In genomic region chr12:118370601-118371000, GRCh38 we compare ENCODE assay signal across 9 cellular contexts. TPM values are rescaled to one million over a fixed set of nuclear protein-coding genes. Genes with fewer than 3 reads are reported as not detected.
A peak's percentile ranks its signal among the peaks of the same experiment; 100 is the strongest.
DNase-seq lines count a peak whose midpoint lies in the region; ATAC-seq and TF ChIP-seq lines count a peak whose summit lies in the region.
"Had no signal": no experiment of that assay in that cellular context is flagged by ENCODE, and none has a peak within 500 bp of the region (broad histone marks: within the 10 kb centered on the region; RNA-seq: fewer than 3 reads in every experiment).

No MANE protein-coding gene starts in this region.

- CTCF ChIA-PET in AG04450 (lab: Charles Lee) = interaction anchor here (0.8 to 1.9 kb wide), 5 partner anchors 7 to 206 kb away, joined by 4 to 10 read pairs (median 5); no protein-coding TSS in a partner anchor
- CTCF ChIA-PET in mammary epithelial cell (lab: Charles Lee; ENCODE audit: low non-redundant PET) = no interaction called here

- H3K9me3 ChIP-seq in AG04450 (ENCODE audit: control insufficient read depth, insufficient read depth, low read length) = peaks cover 2% of the 10 kb centered on the region; the same call in 1 of the 2 replicates
- no peaks in the 10 kb centered on the region for H3K9me3 ChIP-seq in HUES6 (ENCODE audit: control insufficient read depth, insufficient read depth, low read depth, low read length)
- H3K9me3 ChIP-seq in mammary epithelial cell (replicated peaks; ENCODE audit: insufficient read depth, low read length) = no peaks in the 10 kb centered on the region
- H3K9me3 ChIP-seq in muscle layer of duodenum (ENCODE audit: control insufficient read depth in 1 of 2, low read length in 2 of 2) = no peaks in the 10 kb centered on the region

- H3K4me2 ChIP-seq in mammary epithelial cell (ENCODE audit: insufficient read depth, low read depth, low read length) = peak overlapping the region; percentile 94

- peaks cover 68% of the 10 kb centered on the region for H3K79me2 ChIP-seq in mammary epithelial cell (ENCODE audit: insufficient read depth, low read length)

- TF ChIP-seq CTCF in AG04450 (IDR thresholded peaks at IDR 0.05; ENCODE audit: low read depth, low read length) (no peak), mammary epithelial cell (conservative IDR thresholded peaks at IDR 0.05 in 1 of 2, IDR thresholded peaks at IDR 0.05 in 1 of 2; ENCODE audit: extremely low read depth in 1 of 2, insufficient read depth in 1 of 2, low read depth in 1 of 2, low read length in 2 of 2) (no peak)

- BruUV-seq in mammary epithelial cell (replicated peaks; lab: Mats Ljungman, UMichigan) = no TSS peak

- H3K27me3 ChIP-seq in AG04450 (ENCODE audit: control insufficient read depth, insufficient read depth, low read length) (no peaks in the 10 kb centered on the region), HUES6 (ENCODE audit: control insufficient read depth, insufficient read depth, low read length) (peaks cover 18% of the 10 kb centered on the region), mammary epithelial cell (ENCODE audit: insufficient read depth, low read length) (no peaks in the 10 kb centered on the region), muscle layer of duodenum (ENCODE audit: low read depth, low read length) (no peaks in the 10 kb centered on the region)

- H2AFZ ChIP-seq in mammary epithelial cell (ENCODE audit: low read depth, low read length) = no peak overlapping the region

- intact Hi-C loops in mammary epithelial cell (cut with micrococcal nuclease) = no loop called here

- H3K36me3 ChIP-seq in HUES6 (ENCODE audit: control insufficient read depth, insufficient read depth, low read length) (no peaks in the 10 kb centered on the region), mammary epithelial cell (ENCODE audit: insufficient read depth, low read length) (peaks cover 2% of the 10 kb centered on the region), muscle layer of duodenum (ENCODE audit: control insufficient read depth in 1 of 2, insufficient read depth in 2 of 2, low read length in 2 of 2) (no peaks in the 10 kb centered on the region)

- in situ Hi-C loops in mammary epithelial cell (cut with MboI; ENCODE audit: low sequenced_read_pairs in 2 of 2) = loop anchor here (5.0 to 25.0 kb wide), 3 partner anchors 108 to 188 kb away; no protein-coding TSS in a partner anchor

- no peak for DNase-seq in AG04450 (ENCODE audit: low read depth, low spot score)
- DNase-seq in mammary epithelial cell = no peak
- DNase-seq in NCI-H1092 treated with DMSO at 0.1 percent for 48 hours (lab: John Stamatoyannopoulos, UW) = no peak
- DNase-seq in NCI-H1048 (lab: John Stamatoyannopoulos, UW) = no peak
- DNase-seq in HCEC 1CT = no peak
- DNase-seq: NCI-H1436 treated with DMSO at 0.1 percent for 48 hours had no signal

- no peaks in the 10 kb centered on the region for H4K20me1 ChIP-seq in mammary epithelial cell (ENCODE audit: insufficient read depth, low read length)

- no peak for ATAC-seq in HG02840 (IDR thresholded peaks at IDR 0.05; ENCODE audit: low FRiP score, unreplicated experiment)

- WGBS in mammary epithelial cell (ENCODE audit: low coverage, missing lambda C conversion rate) = 88% methylated on average over 3 of the region's 3 CpGs

- dilution Hi-C loops in mammary epithelial cell (cut with HindIII; ENCODE audit: low sequenced_read_pairs) = loop anchor here (10.0 kb wide), 1 partner anchor 226 kb away; no protein-coding TSS in a partner anchor

- peaks cover 13% of the 10 kb centered on the region for H3K4me1 ChIP-seq in HUES6 (ENCODE audit: control insufficient read depth, insufficient read depth, low read length)
- H3K4me1 ChIP-seq in mammary epithelial cell (ENCODE audit: insufficient read depth, low read length) = peaks cover 20% of the 10 kb centered on the region
- peaks cover 6 to 30% of the 10 kb centered on the region in 2 donors for H3K4me1 ChIP-seq in muscle layer of duodenum (ENCODE audit: control insufficient read depth in 1 of 2, insufficient read depth in 2 of 2, low read length in 2 of 2)

- POLR2A ChIA-PET in AG04450 (lab: Yijun Ruan, JAX) = interaction anchor here (1.1 kb wide), 1 partner anchor 64 kb away, joined by 9 read pairs; no protein-coding TSS in a partner anchor

- H3K27ac ChIP-seq in AG04450 (ENCODE audit: low read depth, low read length) (no peak overlapping the region), HUES6 (ENCODE audit: low read depth, low read length) (no peak overlapping the region), mammary epithelial cell (ENCODE audit: insufficient read depth, low read depth, low read length) (no peak overlapping the region), muscle layer of duodenum (ENCODE audit: low read length) (no peak overlapping the region)

- H3K4me3 ChIP-seq in AG04450 (ENCODE audit: low read depth, low read length) = peak overlapping the region; percentile 92
- H3K4me3 ChIP-seq in HUES6 (ENCODE audit: low read depth, low read length) = peak overlapping the region; percentile 99
- peak overlapping the region; percentile 22 to 100 (median 98) for H3K4me3 ChIP-seq in mammary epithelial cell (replicated peaks in 1 of 3; ENCODE audit: insufficient read depth in 1 of 3, low read depth in 2 of 3, low read length in 3 of 3)
- H3K4me3 ChIP-seq in muscle layer of duodenum (ENCODE audit: low read depth in 1 of 2, low read length in 2 of 2) = peak overlapping the region; percentile 88 to 89

- no peak overlapping the region for H3K9ac ChIP-seq in HUES6 (ENCODE audit: low read length)
- H3K9ac ChIP-seq in mammary epithelial cell (ENCODE audit: insufficient read depth, low read length) = peak overlapping the region; percentile 76

RNA-seq across cellular contexts. Expression of gene TAOK3, which starts 2.1 kb away (rescaled TPM):
- polyA plus RNA-seq in AG04450 (2011; rRNA removed) (48.8 and 56.4 TPM in 2 replicates), mammary epithelial cell (35.8 TPM)
- polyA minus RNA-seq in AG04450 (2011; rRNA and poly(A)+ RNA removed) = 62.7 and 69.0 TPM in 2 replicates
- total RNA-seq in mammary epithelial cell = 10 to 100 TPM; 35.5 to 53.4 TPM
- polyA minus RNA-seq in mammary epithelial cell = 122 TPM

RNA-seq across cellular contexts. Expression of gene SUDS3, which starts 5.8 kb away (rescaled TPM):
- 24.1 and 28.9 TPM in 2 replicates for polyA plus RNA-seq in AG04450 (2011; rRNA removed)
- polyA minus RNA-seq in AG04450 (2011; rRNA and poly(A)+ RNA removed) = 25.3 and 26.9 TPM in 2 replicates
- 10 to 100 TPM; 30.3 to 48.7 TPM for total RNA-seq in mammary epithelial cell
- 13.0 TPM for polyA plus RNA-seq in mammary epithelial cell
- polyA minus RNA-seq in mammary epithelial cell = 21.1 TPM
